ENCODE assay signal across 26 cellular contexts in genomic region chr18:79629249-79629558, GRCh38.
"Had no signal": no experiment of that assay in that cellular context is flagged by ENCODE, and none has a peak within 500 bp of the region (broad histone marks: within the 10 kb centered on the region; RNA-seq: fewer than 3 reads in every experiment).

No MANE protein-coding gene starts in this region.

- H3K27ac Mint-ChIP-seq: activated naive CD4-positive, alpha-beta T cell treated with anti-CD3 and anti-CD28 coated beads for 36 hours; activated naive CD8-positive, alpha-beta T cell treated with anti-CD3 and anti-CD28 coated beads, Interleukin-2, amount 10 ng/mL, durations not matched to agents 7 days and 5 days; mesothelial cell of epicardium; stimulated activated effector memory CD8-positive, alpha-beta T cell treated with anti-CD3 and anti-CD28 coated beads, Interleukin-12 subunit alpha, Interleukin-12 subunit beta, amount 100 ng/mL, for 72 hours; T-cell; T-helper 2 cell treated with Interferon-gamma antibody and Interleukin-4, amounts not matched to agents 5 μg/mL and 100 μg/mL, for 36 hours had no signal

- H3K4me1 Mint-ChIP-seq: mesothelial cell of epicardium had no signal

- DNase-seq: activated CD4-positive, alpha-beta T cell treated with anti-CD3 and anti-CD28 coated beads for 4 hours; activated CD4-positive, alpha-beta T cell treated with anti-CD3 and anti-CD28 coated beads, Interleukin-2, amount 50 U/mL, for 4 hours; activated CD8-positive, alpha-beta memory T cell treated with anti-CD3 and anti-CD28 coated beads, Interleukin-2, amount 50 U/mL, for 4 hours; activated naive CD4-positive, alpha-beta T cell treated with anti-CD3 and anti-CD28 coated beads for 36 hours; activated naive CD8-positive, alpha-beta T cell treated with anti-CD3 and anti-CD28 coated beads, Interleukin-2, amount 10 ng/mL, durations not matched to agents 7 days and 5 days; activated T-cell treated with anti-CD3 and anti-CD28 coated beads, Interleukin-2, amount 50 U/mL, for 4 hours; brain microvascular endothelial cell; effector memory CD4-positive, alpha-beta T cell; erythroblast; gastrocnemius medialis; hippocampal formation; kidney; left colon; naive B cell; right cardiac atrium; stimulated activated CD4-positive, alpha-beta T cell treated with anti-CD3 and anti-CD28 coated beads, Interleukin-12 subunit alpha, Interleukin-12 subunit beta, amount 100 ng/mL, for 4 hours; stimulated activated CD4-positive, alpha-beta T cell treated with anti-CD3 and anti-CD28 coated beads, Interleukin-4, amount 100 ng/mL, for 24 hours; T-cell had no signal

- H3K27me3 ChIP-seq: suprapubic skin had no signal

- H3K36me3 Mint-ChIP-seq: activated naive CD8-positive, alpha-beta T cell treated with anti-CD3 and anti-CD28 coated beads, Interleukin-2, amount 10 ng/mL, durations not matched to agents 7 days and 5 days; mesothelial cell of epicardium; naive B cell; T-cell had no signal

- H3K27me3 Mint-ChIP-seq: naive B cell had no signal

- H3K27ac ChIP-seq: brain microvascular endothelial cell, dorsolateral prefrontal cortex, gastrocnemius medialis, parathyroid adenoma, SJSA1, suprapubic skin, tibial artery had no signal

- H3K36me3 ChIP-seq: brain microvascular endothelial cell, gastrocnemius medialis, SJSA1, suprapubic skin, tibial artery had no signal

- H3K9me3 ChIP-seq: gastrocnemius medialis, suprapubic skin, tibial artery had no signal

- ATAC-seq: activated T-cell treated with anti-CD3 and anti-CD28 coated beads, Interleukin-2, amount 50 U/mL, for 4 hours; gastrocnemius medialis; left colon; right cardiac atrium; stimulated activated effector memory CD8-positive, alpha-beta T cell treated with anti-CD3 and anti-CD28 coated beads, Interleukin-12 subunit alpha, Interleukin-12 subunit beta, amount 100 ng/mL, for 72 hours; T-cell had no signal

- H3K4me3 Mint-ChIP-seq: activated naive CD4-positive, alpha-beta T cell treated with anti-CD3 and anti-CD28 coated beads for 36 hours; activated naive CD8-positive, alpha-beta T cell treated with anti-CD3 and anti-CD28 coated beads, Interleukin-2, amount 10 ng/mL, durations not matched to agents 7 days and 5 days; activated T-cell treated with anti-CD3 and anti-CD28 coated beads, Interleukin-2, amount 50 U/mL, for 4 hours; mesothelial cell of epicardium; stimulated activated effector memory CD8-positive, alpha-beta T cell treated with anti-CD3 and anti-CD28 coated beads, Interleukin-12 subunit alpha, Interleukin-12 subunit beta, amount 100 ng/mL, for 72 hours; T-cell; T-helper 2 cell treated with Interferon-gamma antibody and Interleukin-4, amounts not matched to agents 5 μg/mL and 100 μg/mL, for 36 hours had no signal

- H3K9me3 Mint-ChIP-seq: activated T-cell treated with anti-CD3 and anti-CD28 coated beads, Interleukin-2, amount 50 U/mL, for 4 hours; stimulated activated effector memory CD8-positive, alpha-beta T cell treated with anti-CD3 and anti-CD28 coated beads, Interleukin-12 subunit alpha, Interleukin-12 subunit beta, amount 100 ng/mL, for 72 hours; T-cell had no signal

- H3K4me3 ChIP-seq: gastrocnemius medialis, SJSA1, suprapubic skin, tibial artery had no signal
